ENCODE assay signal across 11 cellular contexts in genomic region chr4:7336067-7336569, GRCh38.
"Had no signal": no experiment of that assay in that cellular context is flagged by ENCODE, and none has a peak within 500 bp of the region (broad histone marks: within the 10 kb centered on the region; RNA-seq: fewer than 3 reads in every experiment).

No MANE protein-coding gene starts in this region.

- H3K4me3 ChIP-seq: dorsolateral prefrontal cortex, transverse colon, uterus had no signal

- H3K27ac ChIP-seq: epithelial cell of prostate, uterus had no signal

- H3K4me3 Mint-ChIP-seq: activated CD4-positive, alpha-beta T cell treated with anti-CD3 and anti-CD28 coated beads, Interleukin-2, amount 10 ng/mL, durations not matched to agents 24 days and 14 days; activated CD8-positive, alpha-beta T cell treated with anti-CD3 and anti-CD28 coated beads, Interleukin-2, amount 10 ng/mL, durations not matched to agents 7 days and 5 days; activated naive CD4-positive, alpha-beta T cell treated with anti-CD3 and anti-CD28 coated beads for 36 hours; activated T-cell treated with anti-CD3 and anti-CD28 coated beads, Interleukin-2, amount 50 U/mL, for 4 hours; brain; nephron; T-helper 2 cell treated with Interferon-gamma antibody and Interleukin-4, amounts not matched to agents 5 μg/mL and 100 μg/mL, for 36 hours had no signal

- H3K4me1 Mint-ChIP-seq: activated CD4-positive, alpha-beta T cell treated with anti-CD3 and anti-CD28 coated beads, Interleukin-2, amount 10 ng/mL, durations not matched to agents 24 days and 14 days had no signal

- H3K4me1 ChIP-seq: uterus had no signal

- DNase-seq: activated T-cell treated with anti-CD3 and anti-CD28 coated beads, Interleukin-2, amount 50 U/mL, for 4 hours had no signal

- H3K36me3 ChIP-seq: transverse colon, uterus had no signal

- H3K27me3 ChIP-seq: dorsolateral prefrontal cortex, transverse colon, uterus had no signal

- H3K9me3 ChIP-seq: transverse colon, uterus had no signal

- H3K27me3 Mint-ChIP-seq: activated CD4-positive, alpha-beta T cell treated with anti-CD3 and anti-CD28 coated beads, Interleukin-2, amount 10 ng/mL, durations not matched to agents 24 days and 14 days had no signal

- H3K27ac Mint-ChIP-seq: activated CD4-positive, alpha-beta T cell treated with anti-CD3 and anti-CD28 coated beads, Interleukin-2, amount 10 ng/mL, durations not matched to agents 24 days and 14 days; activated CD8-positive, alpha-beta T cell treated with anti-CD3 and anti-CD28 coated beads, Interleukin-2, amount 10 ng/mL, durations not matched to agents 7 days and 5 days; activated naive CD4-positive, alpha-beta T cell treated with anti-CD3 and anti-CD28 coated beads for 36 hours; T-helper 2 cell treated with Interferon-gamma antibody and Interleukin-4, amounts not matched to agents 5 μg/mL and 100 μg/mL, for 36 hours had no signal

- H3K9me3 Mint-ChIP-seq: activated CD4-positive, alpha-beta T cell treated with anti-CD3 and anti-CD28 coated beads, Interleukin-2, amount 10 ng/mL, durations not matched to agents 24 days and 14 days; activated naive CD4-positive, alpha-beta T cell treated with anti-CD3 and anti-CD28 coated beads for 36 hours; activated T-cell treated with anti-CD3 and anti-CD28 coated beads, Interleukin-2, amount 50 U/mL, for 4 hours; T-helper 2 cell treated with Interferon-gamma antibody and Interleukin-4, amounts not matched to agents 5 μg/mL and 100 μg/mL, for 36 hours had no signal
